1 cellular context compared by ENCODE assay signal in genomic region chr2:130181880-130182682, GRCh38.
TF ChIP-seq lines count a peak whose summit lies in the region.
"Not testable (repeated sequence)": the region's sequence is repeated elsewhere in the genome, so short reads cannot be mapped to it uniquely, and the experiment has no call there.

A gene with protein sequence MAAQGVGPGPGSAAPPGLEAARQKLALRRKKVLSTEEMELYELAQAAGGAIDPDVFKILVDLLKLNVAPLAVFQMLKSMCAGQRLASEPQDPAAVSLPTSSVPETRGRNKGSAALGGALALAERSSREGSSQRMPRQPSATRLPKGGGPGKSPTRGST (plus strand): TSS chr2:130182262. CDS start chr2:130182283, 21 bp downstream.

TF ChIP-seq in HepG2, 621 proteins besides CTCF, POLR2A, EP300 and RAD21 (continued from another document and continues in another):
- TF ChIP-seq NFYC (CRISPR knock-in tag; IDR thresholded peaks at IDR 0.05) (0 out of 2 replicates have a peak, but pooled peaks have one; percentile 23), ZBTB10 (CRISPR knock-in tag; IDR thresholded peaks at IDR 0.05; ENCODE audit: borderline replicate concordance) (0 out of 2 replicates have a peak, but pooled peaks have one; percentile 11), SIN3A (IDR thresholded peaks at IDR 0.05; ENCODE audit: borderline replicate concordance, low read depth, low read length) (peak; percentile 29; the same call in 1 of the 2 replicates), ZBTB7B (CRISPR knock-in tag; IDR thresholded peaks at IDR 0.05) (peak; percentile 61; the same call in 1 of the 2 replicates), SRF (IDR thresholded peaks at IDR 0.05; ENCODE audit: low read depth, low read length) (peak; percentile 13; the same call in 1 of the 2 replicates), REST (IDR thresholded peaks at IDR 0.05; ENCODE audit: borderline replicate concordance in 1 of 2, low read depth in 1 of 2, low read length in 2 of 2) (0 out of 4 replicates have a peak, but pooled peaks of 1 of the 2 experiments have one; percentile 28), HOXA5 (CRISPR knock-in tag; IDR thresholded peaks at IDR 0.05) (peak; percentile 25; the same call in 1 of the 2 replicates), CHD2 (IDR thresholded peaks at IDR 0.05; ENCODE audit: low read depth, low read length) (0 out of 2 replicates have a peak, but pooled peaks have one; percentile 15), ZNF607 (CRISPR knock-in tag; IDR thresholded peaks at IDR 0.05; ENCODE audit: borderline replicate concordance) (peak; percentile 16; the same call in 1 of the 2 replicates), ZNF816 (CRISPR knock-in tag; IDR thresholded peaks at IDR 0.05; ENCODE audit: borderline replicate concordance) (peak; percentile 26), STAG1 (CRISPR knock-in tag; IDR thresholded peaks at IDR 0.05) (peak; percentile 54), ZNF792 (CRISPR knock-in tag; IDR thresholded peaks at IDR 0.05) (0 out of 2 replicates have a peak, but pooled peaks have one; percentile 6), MXD4 (CRISPR knock-in tag; IDR thresholded peaks at IDR 0.05) (0 out of 2 replicates have a peak, but pooled peaks have one; percentile 0), ZNF451 (CRISPR knock-in tag; IDR thresholded peaks at IDR 0.05) (peak; percentile 72; the same call in 1 of the 2 replicates), ZNF543 (CRISPR knock-in tag; IDR thresholded peaks at IDR 0.05) (0 out of 2 replicates have a peak, but pooled peaks have one; percentile 19), PHF5A (CRISPR knock-in tag; IDR thresholded peaks at IDR 0.05; ENCODE audit: low read depth, unreplicated experiment) (peak; percentile 66), ZNF564 (CRISPR knock-in tag; IDR thresholded peaks at IDR 0.05) (0 out of 2 replicates have a peak, but pooled peaks have one; percentile 66), PTBP1 (IDR thresholded peaks at IDR 0.05; ENCODE audit: low read depth, low read length, poor library complexity, severe bottlenecking) (peak; percentile 66), ZNF616 (CRISPR knock-in tag; IDR thresholded peaks at IDR 0.05; ENCODE audit: low read depth) (peak; percentile 71; the same call in 1 of the 2 replicates), KDM1A (CRISPR knock-in tag; IDR thresholded peaks at IDR 0.05) (0 out of 2 replicates have a peak, but pooled peaks have one; percentile 6), RFXAP (CRISPR knock-in tag; IDR thresholded peaks at IDR 0.05; ENCODE audit: borderline replicate concordance) (peak; percentile 66; the same call in 1 of the 2 replicates), KDM2A (CRISPR knock-in tag; IDR thresholded peaks at IDR 0.05; ENCODE audit: borderline replicate concordance, low read depth) (peak; percentile 76; the same call in 1 of the 2 replicates), KDM5B (CRISPR knock-in tag; IDR thresholded peaks at IDR 0.05; ENCODE audit: borderline replicate concordance) (peak; percentile 22; the same call in 1 of the 2 replicates), HOMEZ (CRISPR knock-in tag; IDR thresholded peaks at IDR 0.05; ENCODE audit: low read depth) (peak; percentile 53; the same call in 1 of the 2 replicates), TOPORS (CRISPR knock-in tag; IDR thresholded peaks at IDR 0.05) (0 out of 2 replicates have a peak, but pooled peaks have one; percentile 74), SOX6 (CRISPR knock-in tag; IDR thresholded peaks at IDR 0.05) (0 out of 2 replicates have a peak, but pooled peaks have one; percentile 5), ZNF724P (CRISPR knock-in tag; IDR thresholded peaks at IDR 0.05; ENCODE audit: borderline replicate concordance) (peak; percentile 63), PREB (CRISPR knock-in tag; IDR thresholded peaks at IDR 0.05) (peak; percentile 81; the same call in 1 of the 2 replicates), MAX (IDR thresholded peaks at IDR 0.05) (peak; percentile 78), TAF1 (CRISPR knock-in tag; IDR thresholded peaks at IDR 0.05) (peak; percentile 24; the same call in 1 of the 2 replicates), ZNF891 (CRISPR knock-in tag; IDR thresholded peaks at IDR 0.05) (peak; percentile 15; the same call in 1 of the 2 replicates), CENPT (CRISPR knock-in tag; IDR thresholded peaks at IDR 0.05; ENCODE audit: low read depth) (peak; percentile 52; the same call in 1 of the 2 replicates)
- TF ChIP-seq, protein P1, sequence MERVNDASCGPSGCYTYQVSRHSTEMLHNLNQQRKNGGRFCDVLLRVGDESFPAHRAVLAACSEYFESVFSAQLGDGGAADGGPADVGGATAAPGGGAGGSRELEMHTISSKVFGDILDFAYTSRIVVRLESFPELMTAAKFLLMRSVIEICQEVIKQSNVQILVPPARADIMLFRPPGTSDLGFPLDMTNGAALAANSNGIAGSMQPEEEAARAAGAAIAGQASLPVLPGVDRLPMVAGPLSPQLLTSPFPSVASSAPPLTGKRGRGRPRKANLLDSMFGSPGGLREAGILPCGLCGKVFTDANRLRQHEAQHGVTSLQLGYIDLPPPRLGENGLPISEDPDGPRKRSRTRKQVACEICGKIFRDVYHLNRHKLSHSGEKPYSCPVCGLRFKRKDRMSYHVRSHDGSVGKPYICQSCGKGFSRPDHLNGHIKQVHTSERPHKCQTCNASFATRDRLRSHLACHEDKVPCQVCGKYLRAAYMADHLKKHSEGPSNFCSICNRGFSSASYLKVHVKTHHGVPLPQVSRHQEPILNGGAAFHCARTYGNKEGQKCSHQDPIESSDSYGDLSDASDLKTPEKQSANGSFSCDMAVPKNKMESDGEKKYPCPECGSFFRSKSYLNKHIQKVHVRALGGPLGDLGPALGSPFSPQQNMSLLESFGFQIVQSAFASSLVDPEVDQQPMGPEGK (CRISPR knock-in tag; IDR thresholded peaks at IDR 0.05), result peak; percentile 97
- TF ChIP-seq, protein P2, sequence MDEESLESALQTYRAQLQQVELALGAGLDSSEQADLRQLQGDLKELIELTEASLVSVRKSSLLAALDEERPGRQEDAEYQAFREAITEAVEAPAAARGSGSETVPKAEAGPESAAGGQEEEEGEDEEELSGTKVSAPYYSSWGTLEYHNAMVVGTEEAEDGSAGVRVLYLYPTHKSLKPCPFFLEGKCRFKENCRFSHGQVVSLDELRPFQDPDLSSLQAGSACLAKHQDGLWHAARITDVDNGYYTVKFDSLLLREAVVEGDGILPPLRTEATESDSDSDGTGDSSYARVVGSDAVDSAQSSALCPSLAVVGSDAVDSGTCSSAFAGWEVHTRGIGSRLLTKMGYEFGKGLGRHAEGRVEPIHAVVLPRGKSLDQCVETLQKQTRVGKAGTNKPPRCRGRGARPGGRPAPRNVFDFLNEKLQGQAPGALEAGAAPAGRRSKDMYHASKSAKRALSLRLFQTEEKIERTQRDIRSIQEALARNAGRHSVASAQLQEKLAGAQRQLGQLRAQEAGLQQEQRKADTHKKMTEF (CRISPR knock-in tag; IDR thresholded peaks at IDR 0.05), result 0 out of 2 replicates have a peak, but pooled peaks have one; percentile 68
- TF ChIP-seq, protein P3, sequence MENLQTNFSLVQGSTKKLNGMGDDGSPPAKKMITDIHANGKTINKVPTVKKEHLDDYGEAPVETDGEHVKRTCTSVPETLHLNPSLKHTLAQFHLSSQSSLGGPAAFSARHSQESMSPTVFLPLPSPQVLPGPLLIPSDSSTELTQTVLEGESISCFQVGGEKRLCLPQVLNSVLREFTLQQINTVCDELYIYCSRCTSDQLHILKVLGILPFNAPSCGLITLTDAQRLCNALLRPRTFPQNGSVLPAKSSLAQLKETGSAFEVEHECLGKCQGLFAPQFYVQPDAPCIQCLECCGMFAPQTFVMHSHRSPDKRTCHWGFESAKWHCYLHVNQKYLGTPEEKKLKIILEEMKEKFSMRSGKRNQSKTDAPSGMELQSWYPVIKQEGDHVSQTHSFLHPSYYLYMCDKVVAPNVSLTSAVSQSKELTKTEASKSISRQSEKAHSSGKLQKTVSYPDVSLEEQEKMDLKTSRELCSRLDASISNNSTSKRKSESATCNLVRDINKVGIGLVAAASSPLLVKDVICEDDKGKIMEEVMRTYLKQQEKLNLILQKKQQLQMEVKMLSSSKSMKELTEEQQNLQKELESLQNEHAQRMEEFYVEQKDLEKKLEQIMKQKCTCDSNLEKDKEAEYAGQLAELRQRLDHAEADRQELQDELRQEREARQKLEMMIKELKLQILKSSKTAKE (CRISPR knock-in tag; IDR thresholded peaks at IDR 0.05; ENCODE audit: borderline replicate concordance), result 0 out of 2 replicates have a peak, but pooled peaks have one; percentile 37
- TF ChIP-seq, protein P4, sequence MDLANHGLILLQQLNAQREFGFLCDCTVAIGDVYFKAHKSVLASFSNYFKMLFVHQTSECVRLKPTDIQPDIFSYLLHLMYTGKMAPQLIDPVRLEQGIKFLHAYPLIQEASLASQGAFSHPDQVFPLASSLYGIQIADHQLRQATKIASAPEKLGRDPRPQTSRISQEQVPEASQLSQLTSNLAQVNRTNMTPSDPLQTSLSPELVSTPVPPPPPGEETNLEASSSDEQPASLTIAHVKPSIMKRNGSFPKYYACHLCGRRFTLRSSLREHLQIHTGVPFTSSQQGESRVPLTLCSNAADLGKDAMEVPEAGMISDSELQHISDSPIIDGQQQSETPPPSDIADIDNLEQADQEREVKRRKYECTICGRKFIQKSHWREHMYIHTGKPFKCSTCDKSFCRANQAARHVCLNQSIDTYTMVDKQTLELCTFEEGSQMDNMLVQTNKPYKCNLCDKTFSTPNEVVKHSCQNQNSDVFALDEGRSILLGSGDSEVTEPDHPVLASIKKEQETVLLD (CRISPR knock-in tag; IDR thresholded peaks at IDR 0.05; ENCODE audit: low read depth), result peak; percentile 55
- not testable (repeated sequence) for TF ChIP-seq SOX6 (IDR thresholded peaks at IDR 0.05)
- TF ChIP-seq, protein P5, sequence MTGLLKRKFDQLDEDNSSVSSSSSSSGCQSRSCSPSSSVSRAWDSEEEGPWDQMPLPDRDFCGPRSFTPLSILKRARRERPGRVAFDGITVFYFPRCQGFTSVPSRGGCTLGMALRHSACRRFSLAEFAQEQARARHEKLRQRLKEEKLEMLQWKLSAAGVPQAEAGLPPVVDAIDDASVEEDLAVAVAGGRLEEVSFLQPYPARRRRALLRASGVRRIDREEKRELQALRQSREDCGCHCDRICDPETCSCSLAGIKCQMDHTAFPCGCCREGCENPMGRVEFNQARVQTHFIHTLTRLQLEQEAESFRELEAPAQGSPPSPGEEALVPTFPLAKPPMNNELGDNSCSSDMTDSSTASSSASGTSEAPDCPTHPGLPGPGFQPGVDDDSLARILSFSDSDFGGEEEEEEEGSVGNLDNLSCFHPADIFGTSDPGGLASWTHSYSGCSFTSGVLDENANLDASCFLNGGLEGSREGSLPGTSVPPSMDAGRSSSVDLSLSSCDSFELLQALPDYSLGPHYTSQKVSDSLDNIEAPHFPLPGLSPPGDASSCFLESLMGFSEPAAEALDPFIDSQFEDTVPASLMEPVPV (CRISPR knock-in tag; IDR thresholded peaks at IDR 0.05), result peak; percentile 82
